In the genomic region with DNA sequence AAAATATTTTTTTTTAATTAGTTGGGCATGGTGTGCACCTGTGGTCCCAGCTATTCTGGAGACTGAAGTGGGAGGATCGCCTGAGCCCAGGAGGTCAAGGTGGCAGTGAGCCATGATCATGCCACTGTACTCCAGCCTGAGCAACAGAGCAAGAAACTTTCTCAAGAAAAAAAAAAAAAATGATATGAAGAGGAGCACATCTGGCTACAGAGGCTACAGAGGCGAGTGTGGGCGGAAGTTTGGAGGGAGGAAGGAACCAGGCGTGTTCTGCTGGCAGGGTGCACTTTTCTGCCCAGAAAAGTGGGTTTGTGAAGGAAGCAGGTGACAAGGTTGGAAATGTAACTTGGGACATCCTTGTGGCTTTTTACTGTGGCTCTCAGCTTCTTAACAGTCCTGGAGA, we compare ENCODE assay signal across 1 cellular context.
TF ChIP-seq lines count a peak whose summit lies in the region.

No MANE protein-coding gene starts in this region.

TF ChIP-seq in GM12878, 131 proteins besides CTCF, POLR2A, EP300 and RAD21:
- TF ChIP-seq, protein P1, sequence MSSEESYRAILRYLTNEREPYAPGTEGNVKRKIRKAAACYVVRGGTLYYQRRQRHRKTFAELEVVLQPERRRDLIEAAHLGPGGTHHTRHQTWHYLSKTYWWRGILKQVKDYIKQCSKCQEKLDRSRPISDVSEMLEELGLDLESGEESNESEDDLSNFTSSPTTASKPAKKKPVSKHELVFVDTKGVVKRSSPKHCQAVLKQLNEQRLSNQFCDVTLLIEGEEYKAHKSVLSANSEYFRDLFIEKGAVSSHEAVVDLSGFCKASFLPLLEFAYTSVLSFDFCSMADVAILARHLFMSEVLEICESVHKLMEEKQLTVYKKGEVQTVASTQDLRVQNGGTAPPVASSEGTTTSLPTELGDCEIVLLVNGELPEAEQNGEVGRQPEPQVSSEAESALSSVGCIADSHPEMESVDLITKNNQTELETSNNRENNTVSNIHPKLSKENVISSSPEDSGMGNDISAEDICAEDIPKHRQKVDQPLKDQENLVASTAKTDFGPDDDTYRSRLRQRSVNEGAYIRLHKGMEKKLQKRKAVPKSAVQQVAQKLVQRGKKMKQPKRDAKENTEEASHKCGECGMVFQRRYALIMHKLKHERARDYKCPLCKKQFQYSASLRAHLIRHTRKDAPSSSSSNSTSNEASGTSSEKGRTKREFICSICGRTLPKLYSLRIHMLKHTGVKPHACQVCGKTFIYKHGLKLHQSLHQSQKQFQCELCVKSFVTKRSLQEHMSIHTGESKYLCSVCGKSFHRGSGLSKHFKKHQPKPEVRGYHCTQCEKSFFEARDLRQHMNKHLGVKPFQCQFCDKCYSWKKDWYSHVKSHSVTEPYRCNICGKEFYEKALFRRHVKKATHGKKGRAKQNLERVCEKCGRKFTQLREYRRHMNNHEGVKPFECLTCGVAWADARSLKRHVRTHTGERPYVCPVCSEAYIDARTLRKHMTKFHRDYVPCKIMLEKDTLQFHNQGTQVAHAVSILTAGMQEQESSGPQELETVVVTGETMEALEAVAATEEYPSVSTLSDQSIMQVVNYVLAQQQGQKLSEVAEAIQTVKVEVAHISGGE (CRISPR knock-in tag; IDR thresholded peaks at IDR 0.05) = no peak
- TF ChIP-seq FOXM1 (IDR thresholded peaks at IDR 0.05; ENCODE audit: low read depth, low read length) (no peak), ZNF217 (IDR thresholded peaks at IDR 0.05) (no peak), EGR1 (IDR thresholded peaks at IDR 0.05; ENCODE audit: borderline replicate concordance in 1 of 2, low read depth in 2 of 2, low read length in 2 of 2) (no peak), CHD1 (IDR thresholded peaks at IDR 0.05; ENCODE audit: low read depth, low read length) (no peak), BCL11A (IDR thresholded peaks at IDR 0.05; ENCODE audit: low read depth, low read length) (no peak), ATF7 (IDR thresholded peaks at IDR 0.05; ENCODE audit: low read depth) (no peak), JUNB (IDR thresholded peaks at IDR 0.05) (no peak), SIX5 (IDR thresholded peaks at IDR 0.05; ENCODE audit: low read depth, low read length, severe bottlenecking) (no peak), TAF1 (IDR thresholded peaks at IDR 0.05; ENCODE audit: borderline replicate concordance, low read depth, low read length) (no peak)
- TF ChIP-seq, protein P2, sequence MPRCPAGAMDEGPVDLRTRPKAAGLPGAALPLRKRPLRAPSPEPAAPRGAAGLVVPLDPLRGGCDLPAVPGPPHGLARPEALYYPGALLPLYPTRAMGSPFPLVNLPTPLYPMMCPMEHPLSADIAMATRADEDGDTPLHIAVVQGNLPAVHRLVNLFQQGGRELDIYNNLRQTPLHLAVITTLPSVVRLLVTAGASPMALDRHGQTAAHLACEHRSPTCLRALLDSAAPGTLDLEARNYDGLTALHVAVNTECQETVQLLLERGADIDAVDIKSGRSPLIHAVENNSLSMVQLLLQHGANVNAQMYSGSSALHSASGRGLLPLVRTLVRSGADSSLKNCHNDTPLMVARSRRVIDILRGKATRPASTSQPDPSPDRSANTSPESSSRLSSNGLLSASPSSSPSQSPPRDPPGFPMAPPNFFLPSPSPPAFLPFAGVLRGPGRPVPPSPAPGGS (IDR thresholded peaks at IDR 0.05; ENCODE audit: borderline replicate concordance, insufficient read depth, low read depth, low read length, poor library complexity, severe bottlenecking) = no peak
